13 cellular contexts compared by ENCODE assay signal in the genomic region with DNA sequence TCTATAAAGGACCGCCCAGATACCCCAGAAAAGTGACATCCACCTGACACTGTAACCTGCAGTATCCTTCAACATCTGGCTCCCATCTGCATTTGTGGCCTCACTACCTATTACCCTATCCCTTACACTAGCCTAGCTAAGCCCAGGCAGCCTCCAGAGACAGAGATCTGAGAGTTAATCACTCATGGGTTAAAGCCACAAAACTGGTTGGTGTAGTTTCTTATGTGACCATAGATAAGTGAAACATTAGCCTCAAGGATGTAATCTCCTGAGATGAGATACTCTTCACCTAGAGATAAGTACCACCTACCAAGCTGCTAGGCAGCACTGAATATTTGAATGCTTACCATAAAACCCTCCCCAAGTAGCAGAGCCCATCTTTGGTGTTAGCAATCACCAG. TPM values are rescaled to one million over a fixed set of nuclear protein-coding genes. Genes with fewer than 3 reads are reported as not detected.
DNase-seq lines count a peak whose midpoint lies in the region; ATAC-seq and TF ChIP-seq lines count a peak whose summit lies in the region.
"Had no signal": no experiment of that assay in that cellular context is flagged by ENCODE, and none has a peak within 500 bp of the region (broad histone marks: within the 10 kb centered on the region; RNA-seq: fewer than 3 reads in every experiment).

No MANE protein-coding gene starts in this region.

- no TSS peak for BruUV-seq in PC-3 (replicated peaks; lab: Mats Ljungman, UMichigan)

- no peaks in the 10 kb centered on the region for H3K27me3 ChIP-seq in PC-3 (ENCODE audit: low read length)
- H3K27me3 ChIP-seq in psoas muscle (ENCODE audit: insufficient read depth in 3 of 3, low read length in 2 of 3): peaks cover 0 to 4% (median 0%) of the 10 kb centered on the region in 3 donors
- H3K27me3 ChIP-seq: cardiac muscle cell, upper lobe of left lung had no signal

- H3K9me2 ChIP-seq in PC-3 (replicated peaks; ENCODE audit: low read length): no peaks in the 10 kb centered on the region

- H3F3A ChIP-seq in PC-3 (ENCODE audit: low read length, unreplicated experiment): no peaks in the 10 kb centered on the region

- H3K9me3 ChIP-seq in PC-3 (ENCODE audit: low read length) (no peaks in the 10 kb centered on the region), psoas muscle (no peaks in the 10 kb centered on the region), mucosa of descending colon (no peaks in the 10 kb centered on the region)
- H3K9me3 ChIP-seq: upper lobe of left lung had no signal

- no peaks in the 10 kb centered on the region for H4K20me1 ChIP-seq in PC-3 (ENCODE audit: low read length)

- no peaks in the 10 kb centered on the region for H3K79me2 ChIP-seq in PC-3 (ENCODE audit: low read length)

- CTCF ChIA-PET in PC-3 (lab: Charles Lee) (no interaction called here), GM10248 (lab: Yijun Ruan, JAX) (interaction anchor here (1.6 kb wide), 1 partner anchor 8 kb away, joined by 4 read pairs; no protein-coding TSS in a partner anchor)

- H2AFZ ChIP-seq in PC-3 (ENCODE audit: low read length): no peak overlapping the region

- H3K36me3 ChIP-seq in PC-3 (ENCODE audit: low read depth, low read length): no peaks in the 10 kb centered on the region
- H3K36me3 ChIP-seq in psoas muscle (ENCODE audit: insufficient read depth in 1 of 2, low read depth in 1 of 2): no peaks in the 10 kb centered on the region
- H3K36me3 ChIP-seq in mucosa of descending colon (ENCODE audit: low read depth): no peaks in the 10 kb centered on the region
- H3K36me3 ChIP-seq: cardiac muscle cell, upper lobe of left lung had no signal

- peak; percentile 28 for DNase-seq in PC-3
- no peak for DNase-seq in psoas muscle
- no peak for DNase-seq in mucosa of descending colon
- DNase-seq in inferior parietal cortex (ENCODE audit: extremely low spot score): no peak
- DNase-seq in GM10248 (ENCODE audit: extremely low spot score): no peak
- DNase-seq: left colon, upper lobe of left lung had no signal

- H3K9ac ChIP-seq in PC-3 (ENCODE audit: low read length): no peak overlapping the region

- POLR2A ChIA-PET in PC-3 (lab: Charles Lee; ENCODE audit: unreplicated experiment) (no interaction called here), GM10248 (lab: Yijun Ruan, JAX) (no interaction called here)

- ATAC-seq in GM18519 (IDR thresholded peaks at IDR 0.05; ENCODE audit: low FRiP score, unreplicated experiment): peak; percentile 87
- peak; percentile 94 for ATAC-seq in GM21528 (IDR thresholded peaks at IDR 0.05; ENCODE audit: low FRiP score, unreplicated experiment)
- ATAC-seq in HG03108 (IDR thresholded peaks at IDR 0.05; ENCODE audit: unreplicated experiment): peak; percentile 90
- 0 out of 2 replicates have a peak, but pooled peaks have one; percentile 40 for ATAC-seq in PC-3
- ATAC-seq in psoas muscle: no peak
- ATAC-seq in mucosa of descending colon: no peak
- ATAC-seq: left colon had no signal

- WGBS in psoas muscle, 3 donors: 93 to 100% (median 100%) methylated on average over 1 of the region's 1 CpG

- TF ChIP-seq CTCF in PC-3 (conservative IDR thresholded peaks at IDR 0.05; ENCODE audit: low read depth, low read length) (no peak), psoas muscle (IDR thresholded peaks at IDR 0.05) (no peak), mucosa of descending colon (IDR thresholded peaks at IDR 0.05) (no peak), GM10248 (IDR thresholded peaks at IDR 0.05; ENCODE audit: control extremely low read depth, extremely low read depth, low read depth, missing control alignments) (no peak)

- H3K27ac ChIP-seq in PC-3 (ENCODE audit: low read length): no peak overlapping the region
- H3K27ac ChIP-seq in psoas muscle: no peak overlapping the region
- H3K27ac ChIP-seq: C4-2B, cardiac muscle cell, upper lobe of left lung had no signal

- H3K4me3 ChIP-seq in PC-3 (ENCODE audit: low read length) (no peak overlapping the region), psoas muscle (no peak overlapping the region), mucosa of descending colon (no peak overlapping the region)
- H3K4me3 ChIP-seq: cardiac muscle cell, upper lobe of left lung had no signal

- H3K4me2 ChIP-seq in PC-3 (ENCODE audit: low read length): no peak overlapping the region

- no peaks in the 10 kb centered on the region for H3K4me1 ChIP-seq in PC-3 (ENCODE audit: insufficient read depth, low read length)
- H3K4me1 ChIP-seq in psoas muscle: no peaks in the 10 kb centered on the region
- H3K4me1 ChIP-seq in mucosa of descending colon (ENCODE audit: low read depth): no peaks in the 10 kb centered on the region
- H3K4me1 ChIP-seq: upper lobe of left lung had no signal

- intact Hi-C loops in PC-3 (cut with micrococcal nuclease): no loop called here
- intact Hi-C loops in psoas muscle (cut with DNase I): no loop called here
- intact Hi-C loops in mucosa of descending colon (cut with DNase I, micrococcal nuclease): no loop called here

RNA-seq across cellular contexts. Expression of a gene that starts 35.4 kb away (rescaled TPM):
- 1.0 and 1.1 TPM in 2 replicates for total RNA-seq in PC-3 (2014; rRNA removed)
- total RNA-seq in psoas muscle: 1 to 10 TPM in 1 of 4 donors, under 1 TPM in 3; 0.34 to 1.8 (median 0.52) TPM
- under 1 TPM; 0.10 to 0.38 (median 0.26) TPM for polyA plus RNA-seq in psoas muscle
- 1 to 10 TPM; 3.9 to 8.3 (median 7.2) TPM for total RNA-seq in mucosa of descending colon
- total RNA-seq: T-helper 1 cell treated with Interleukin-12 subunit alpha and Interleukin-12 subunit beta and Interleukin-4 antibody, amounts not matched to agents 30 ng/mL and 1 ng/mL, for 36 hours had no signal

Comparison
In these comparisons a context has a peak if more than half of its experiments do, and no peak if none do; other contexts are left out.
1. ATAC-seq: peak in GM18519 (single experiment), GM21528 (single experiment), HG03108 (single experiment) and PC-3 (single experiment); none in psoas muscle (0 of 4) and mucosa of descending colon (single experiment).